In genomic region chr17:64016248-64016784, GRCh38 we compare ENCODE assay signal across 10 cellular contexts. TPM values are rescaled to one million over a fixed set of nuclear protein-coding genes. Genes with fewer than 3 reads are reported as not detected.
DNase-seq lines count a peak whose midpoint lies in the region; ATAC-seq and TF ChIP-seq lines count a peak whose summit lies in the region.
"Had no signal": no experiment of that assay in that cellular context is flagged by ENCODE, and none has a peak within 500 bp of the region (broad histone marks: within the 10 kb centered on the region; RNA-seq: fewer than 3 reads in every experiment).

No MANE protein-coding gene starts in this region.

- no peak overlapping the region for H3K4ac ChIP-seq in mesenchymal stem cell (ENCODE audit: low read depth in 1 of 2, low read length in 2 of 2)

- no peak overlapping the region for H2BK15ac ChIP-seq in mesenchymal stem cell (ENCODE audit: low read depth, poor library complexity, severe bottlenecking)

- H3K9me3 ChIP-seq in BLaER1 treated with 17β-estradiol and CSF1 and Interleukin-3, amounts not matched to agents 10 nM and 100 nM (replicated peaks in 1 of 11), result peaks cover 0 to 6% (median 4%) of the 10 kb centered on the region in 11 experiments; a peak in 4 of 22 replicates
- no peaks in the 10 kb centered on the region for H3K9me3 ChIP-seq in mucosa of rectum (ENCODE audit: control insufficient read depth in 2 of 2, low read length in 2 of 2)
- H3K9me3 ChIP-seq in prostate gland, result no peaks in the 10 kb centered on the region
- H3K9me3 ChIP-seq in mesenchymal stem cell (ENCODE audit: control insufficient read depth, low read length), result no peaks in the 10 kb centered on the region

- no peak overlapping the region for H3K18ac ChIP-seq in mesenchymal stem cell (ENCODE audit: low read depth in 1 of 2, low read length in 2 of 2)

- peak overlapping the region; percentile 44 to 97 (median 85); a peak in 21 of 22 replicates for H3K27ac ChIP-seq in BLaER1 treated with 17β-estradiol and CSF1 and Interleukin-3, amounts not matched to agents 10 nM and 100 nM
- H3K27ac ChIP-seq in mucosa of rectum (ENCODE audit: low read depth in 2 of 2, low read length in 2 of 2), result peak overlapping the region; percentile 12 to 13
- no peak overlapping the region for H3K27ac ChIP-seq in prostate gland
- no peak overlapping the region for H3K27ac ChIP-seq in mesenchymal stem cell (ENCODE audit: low read length, poor library complexity, severe bottlenecking)
- H3K27ac ChIP-seq: epithelial cell of prostate had no signal

- H4K8ac ChIP-seq in mesenchymal stem cell (ENCODE audit: low read length), result no peak overlapping the region

- H2AK5ac ChIP-seq in mesenchymal stem cell (ENCODE audit: low read length, severe bottlenecking), result no peak overlapping the region

- H3K4me1 ChIP-seq in BLaER1 treated with 17β-estradiol and CSF1 and Interleukin-3, amounts not matched to agents 10 nM and 100 nM, result peaks cover 67 to 87% (median 75%) of the 10 kb centered on the region in 10 experiments
- H3K4me1 ChIP-seq in mucosa of rectum (ENCODE audit: control insufficient read depth in 2 of 2, insufficient read depth in 2 of 2, low read length in 2 of 2), result peaks cover 8 to 9% of the 10 kb centered on the region in 2 donors
- no peaks in the 10 kb centered on the region for H3K4me1 ChIP-seq in prostate gland (replicated peaks)
- peaks cover 2% of the 10 kb centered on the region for H3K4me1 ChIP-seq in mesenchymal stem cell (ENCODE audit: control insufficient read depth, insufficient read depth, low read depth, low read length)

- no peak overlapping the region for H2AFZ ChIP-seq in mesenchymal stem cell (ENCODE audit: low read depth, low read length)

- peak overlapping the region; percentile 90 for H3K27ac Mint-ChIP-seq in activated naive CD8-positive, alpha-beta T cell treated with anti-CD3 and anti-CD28 coated beads, Interleukin-2, amount 50 U/mL, for 24 hours

- H3K9ac ChIP-seq in BLaER1 treated with 17β-estradiol and CSF1 and Interleukin-3, amounts not matched to agents 10 nM and 100 nM, result peak overlapping the region; percentile 57 to 93 (median 72); a peak in 21 of 22 replicates
- H3K9ac ChIP-seq in mucosa of rectum (ENCODE audit: low read depth in 1 of 2, low read length in 2 of 2), result peak overlapping the region in 1 of 2 donors; percentile 31
- H3K9ac ChIP-seq in mesenchymal stem cell (ENCODE audit: low read length), result no peak overlapping the region

- TF ChIP-seq POLR2A in prostate gland (IDR thresholded peaks at IDR 0.05), result no peak

- peak; percentile 22 for ATAC-seq in activated naive CD8-positive, alpha-beta T cell treated with anti-CD3 and anti-CD28 coated beads, Interleukin-2, amount 50 U/mL, for 24 hours
- ATAC-seq in HG02938 (IDR thresholded peaks at IDR 0.05; ENCODE audit: unreplicated experiment), result no peak

- no peak overlapping the region for H2BK5ac ChIP-seq in mesenchymal stem cell (ENCODE audit: low read depth, low read length, poor library complexity, severe bottlenecking)

- H3K27me3 Mint-ChIP-seq in activated naive CD8-positive, alpha-beta T cell treated with anti-CD3 and anti-CD28 coated beads, Interleukin-2, amount 50 U/mL, for 24 hours, result no peaks in the 10 kb centered on the region

- no peak for DNase-seq in Jurkat, Clone E6-1 (ENCODE audit: low read depth, low spot score)
- no peak for DNase-seq in activated naive CD8-positive, alpha-beta T cell treated with anti-CD3 and anti-CD28 coated beads, Interleukin-2, amount 50 U/mL, for 24 hours
- DNase-seq in prostate gland (ENCODE audit: low spot score), result no peak
- DNase-seq in mesenchymal stem cell, result no peak
- no peak for DNase-seq in SHP77 treated with DMSO at 0.1 percent for 48 hours (lab: John Stamatoyannopoulos, UW)
- DNase-seq: NCI-H1092 treated with DMSO at 0.1 percent for 48 hours had no signal

- H3K36me3 ChIP-seq in BLaER1 treated with 17β-estradiol and CSF1 and Interleukin-3, amounts not matched to agents 10 nM and 100 nM, result peaks cover 0 to 22% (median 17%) of the 10 kb centered on the region in 11 experiments; a peak in 14 of 22 replicates
- H3K36me3 ChIP-seq in mucosa of rectum (ENCODE audit: control insufficient read depth in 2 of 2, insufficient read depth in 2 of 2, low read length in 2 of 2), result no peaks in the 10 kb centered on the region
- no peaks in the 10 kb centered on the region for H3K36me3 ChIP-seq in prostate gland
- no peaks in the 10 kb centered on the region for H3K36me3 ChIP-seq in mesenchymal stem cell (ENCODE audit: control insufficient read depth in 1 of 2, insufficient read depth in 2 of 2, low read depth in 1 of 2, low read length in 2 of 2)

- no peak for TF ChIP-seq CTCF in prostate gland (IDR thresholded peaks at IDR 0.05)

- H3K23ac ChIP-seq in mesenchymal stem cell (ENCODE audit: low read length in 2 of 2), result no peak overlapping the region

- no peak overlapping the region for H2BK12ac ChIP-seq in mesenchymal stem cell (ENCODE audit: low read length in 2 of 2)

- no peaks in the 10 kb centered on the region for H3K79me1 ChIP-seq in mesenchymal stem cell (replicated peaks; ENCODE audit: low read length, poor library complexity, severe bottlenecking)

- peaks cover 80% of the 10 kb centered on the region for H3K4me1 Mint-ChIP-seq in activated naive CD8-positive, alpha-beta T cell treated with anti-CD3 and anti-CD28 coated beads, Interleukin-2, amount 50 U/mL, for 24 hours

- H3K14ac ChIP-seq in mesenchymal stem cell (ENCODE audit: low read length in 2 of 2), result no peak overlapping the region

- no peak overlapping the region for H2BK120ac ChIP-seq in mesenchymal stem cell (ENCODE audit: low read depth, low read length)

- WGBS in prostate gland, result 61% methylated on average over 5 of the region's 5 CpGs
- WGBS in mesenchymal stem cell, result 64% methylated on average over 4 of the region's 5 CpGs

- peak overlapping the region; percentile 83 to 98 (median 89) for H3K4me2 ChIP-seq in BLaER1 treated with 17β-estradiol and CSF1 and Interleukin-3, amounts not matched to agents 10 nM and 100 nM
- no peak overlapping the region for H3K4me2 ChIP-seq in mesenchymal stem cell (ENCODE audit: low read length, poor library complexity, severe bottlenecking)

- intact Hi-C loops in prostate gland (cut with DNase I), result no loop called here

- H3K9me3 Mint-ChIP-seq in activated naive CD8-positive, alpha-beta T cell treated with anti-CD3 and anti-CD28 coated beads, Interleukin-2, amount 50 U/mL, for 24 hours, result no peaks in the 10 kb centered on the region

- H3K36me3 Mint-ChIP-seq in activated naive CD8-positive, alpha-beta T cell treated with anti-CD3 and anti-CD28 coated beads, Interleukin-2, amount 50 U/mL, for 24 hours (ENCODE audit: low read depth), result peaks cover 11% of the 10 kb centered on the region

- H3K27me3 ChIP-seq in BLaER1 treated with 17β-estradiol and CSF1 and Interleukin-3, amounts not matched to agents 10 nM and 100 nM, result no peaks in the 10 kb centered on the region
- H3K27me3 ChIP-seq in mucosa of rectum (ENCODE audit: control insufficient read depth in 2 of 2, insufficient read depth in 2 of 2, low read length in 2 of 2) (no peaks in the 10 kb centered on the region), prostate gland (replicated peaks; ENCODE audit: insufficient read depth) (no peaks in the 10 kb centered on the region), mesenchymal stem cell (ENCODE audit: control insufficient read depth in 1 of 2, insufficient read depth in 1 of 2, low read length in 2 of 2) (peaks cover 9 to 11% of the 10 kb centered on the region in 2 experiments)

- H4K20me1 ChIP-seq in BLaER1 treated with 17β-estradiol and CSF1 and Interleukin-3, amounts not matched to agents 10 nM and 100 nM, result no peaks in the 10 kb centered on the region; a peak in 1 of 22 replicates

- H4K91ac ChIP-seq in mesenchymal stem cell (ENCODE audit: low read length), result no peak overlapping the region

- peak overlapping the region; percentile 78 for H3K4me3 Mint-ChIP-seq in activated naive CD8-positive, alpha-beta T cell treated with anti-CD3 and anti-CD28 coated beads, Interleukin-2, amount 50 U/mL, for 24 hours

- H3K4me3 ChIP-seq in BLaER1 treated with 17β-estradiol and CSF1 and Interleukin-3, amounts not matched to agents 10 nM and 100 nM, result peak overlapping the region; percentile 21 to 74 (median 48); a peak in 19 of 20 replicates
- H3K4me3 ChIP-seq in Jurkat, Clone E6-1 (ENCODE audit: low read length), result peak overlapping the region; percentile 36
- H3K4me3 ChIP-seq in mucosa of rectum (ENCODE audit: low read length in 2 of 2) (peak overlapping the region; percentile 19 to 29), prostate gland (no peak overlapping the region), mesenchymal stem cell (ENCODE audit: insufficient read depth in 1 of 2, low read depth in 1 of 2, low read length in 2 of 2) (no peak overlapping the region)

RNA-seq across cellular contexts. Expression of gene ICAM2, which starts 4.1 kb away (rescaled TPM):
- 172 TPM for polyA plus RNA-seq in Jurkat, Clone E6-1 (2012; ENCODE audit: insufficient read depth, insufficient read length)
- 10 to 100 TPM in 1 of 2 donors, 1 to 10 TPM in 1; 7.3 to 12.6 TPM for total RNA-seq in prostate gland
- 0.08 TPM for polyA plus RNA-seq in mesenchymal stem cell (2013, experiment 1 of 2)
- polyA plus RNA-seq in mesenchymal stem cell (2013, experiment 2 of 2), result 0.11 TPM

RNA-seq across cellular contexts. Expression of gene PRR29, which starts 18.2 kb away (rescaled TPM):
- 6.0 TPM for polyA plus RNA-seq in Jurkat, Clone E6-1 (2012; ENCODE audit: insufficient read depth, insufficient read length)
- total RNA-seq in prostate gland, result under 1 TPM; 0.09 to 0.74 TPM
- 0.26 TPM for polyA plus RNA-seq in mesenchymal stem cell (2013, experiment 1 of 2)
- polyA plus RNA-seq in mesenchymal stem cell (2013, experiment 2 of 2), result 0.38 TPM

RNA-seq across cellular contexts. Expression of gene SCN4A, which starts 43.6 kb away (rescaled TPM):
- not detected for polyA plus RNA-seq in Jurkat, Clone E6-1 (2012; ENCODE audit: insufficient read depth, insufficient read length)
- under 1 TPM; 0.23 TPM for total RNA-seq in prostate gland
- under 0.01 TPM for polyA plus RNA-seq in mesenchymal stem cell (2013, experiment 1 of 2)
- polyA plus RNA-seq in mesenchymal stem cell (2013, experiment 2 of 2), result not detected

Comparison
In these comparisons a context has a peak if more than half of its experiments do, and no peak if none do; other contexts are left out.
1. H3K27ac ChIP-seq: peak in BLaER1 treated with 17β-estradiol and CSF1 and Interleukin-3, amounts not matched to agents 10 nM and 100 nM (11 of 11) and mucosa of rectum (2 of 2); none in prostate gland (0 of 2) and mesenchymal stem cell (single experiment).
2. H3K4me3 ChIP-seq: peak in BLaER1 treated with 17β-estradiol and CSF1 and Interleukin-3, amounts not matched to agents 10 nM and 100 nM (10 of 10), Jurkat, Clone E6-1 (single experiment) and mucosa of rectum (2 of 2); none in prostate gland (0 of 2) and mesenchymal stem cell (0 of 2).